In the genomic region with DNA sequence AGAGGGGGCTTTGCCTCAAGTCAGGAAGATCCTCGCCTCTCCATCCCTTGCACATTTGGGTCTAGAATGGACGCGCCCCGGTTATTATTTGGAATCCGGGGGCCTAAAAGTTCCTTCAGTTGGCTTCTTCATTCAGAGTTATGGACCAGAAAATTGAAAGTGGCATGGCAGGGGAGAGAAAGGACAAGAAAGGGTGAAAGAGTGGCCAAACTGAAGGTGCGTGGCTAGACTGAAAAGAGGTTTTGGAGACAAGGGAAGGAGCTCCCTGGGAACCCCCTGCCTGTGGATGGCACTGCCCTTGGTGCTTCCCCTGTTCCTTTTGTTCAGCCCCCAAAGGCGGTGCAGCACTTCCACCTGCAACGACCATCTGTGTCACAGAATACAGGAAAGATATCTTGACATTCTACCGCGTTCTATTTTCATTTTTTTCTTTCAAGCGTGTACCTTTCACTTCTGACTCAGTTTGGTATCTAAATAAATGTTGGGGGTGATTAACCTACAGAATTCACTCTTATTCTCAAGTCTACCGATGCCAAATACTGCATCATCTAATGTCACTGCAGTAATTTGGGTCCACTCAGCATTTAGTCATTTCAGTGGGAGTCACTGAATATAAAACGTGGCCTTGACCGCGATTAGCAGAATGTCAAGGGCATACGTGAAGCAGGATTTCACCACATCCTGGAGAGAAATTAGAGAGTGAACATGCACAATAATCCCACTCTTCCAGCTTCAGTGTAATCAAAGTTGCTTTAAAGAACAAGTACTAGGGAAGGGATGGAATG, we compare ENCODE assay signal across 8 cellular contexts.
DNase-seq lines count a peak whose midpoint lies in the region; ATAC-seq and TF ChIP-seq lines count a peak whose summit lies in the region.

No MANE protein-coding gene starts in this region.

- H3K36me3 ChIP-seq in skeletal muscle satellite cell (ENCODE audit: insufficient read depth, low read length), result no peaks in the 10 kb centered on the region

- CTCF ChIA-PET in activated CD8-positive, alpha-beta memory T cell treated with anti-CD3 and anti-CD28 coated beads, Interleukin-2, amount 10 ng/mL, durations not matched to agents 7 days and 5 days (lab: Charles Lee), result no interaction called here

- H3K36me3 Mint-ChIP-seq in activated CD8-positive, alpha-beta memory T cell treated with anti-CD3 and anti-CD28 coated beads, Interleukin-2, amount 10 ng/mL, durations not matched to agents 7 days and 5 days, result no peaks in the 10 kb centered on the region

- H3K27ac Mint-ChIP-seq in activated CD8-positive, alpha-beta memory T cell treated with anti-CD3 and anti-CD28 coated beads, Interleukin-2, amount 10 ng/mL, durations not matched to agents 7 days and 5 days, result peak overlapping the region; percentile 43

- H3K27me3 ChIP-seq in skeletal muscle satellite cell (ENCODE audit: control insufficient read depth, insufficient read depth, low read length), result no peaks in the 10 kb centered on the region

- no peak for ATAC-seq in activated CD8-positive, alpha-beta memory T cell treated with anti-CD3 and anti-CD28 coated beads, Interleukin-2, amount 10 ng/mL, durations not matched to agents 7 days and 5 days
- no peak for ATAC-seq in HG03354 (IDR thresholded peaks at IDR 0.05; ENCODE audit: poor library complexity, severe bottlenecking, unreplicated experiment)

- DNase-seq in AG10803 (ENCODE audit: low read depth) (peak; percentile 21), HT1080 (ENCODE audit: low read depth) (peak; percentile 81), fibroblast of villous mesenchyme (ENCODE audit: low read depth) (no peak), AG08395 (ENCODE audit: low spot score) (no peak), NOMO-1 treated with DMSO at 0.1 percent for 48 hours (lab: John Stamatoyannopoulos, UW; ENCODE audit: unreplicated experiment) (no peak)
- no peak for DNase-seq in activated CD8-positive, alpha-beta memory T cell treated with anti-CD3 and anti-CD28 coated beads, Interleukin-2, amount 10 ng/mL, durations not matched to agents 7 days and 5 days

- peaks cover 21% of the 10 kb centered on the region for H3K4me1 ChIP-seq in skeletal muscle satellite cell (ENCODE audit: control insufficient read depth, insufficient read depth, low read length)

- peaks cover 13% of the 10 kb centered on the region for H3K4me1 Mint-ChIP-seq in activated CD8-positive, alpha-beta memory T cell treated with anti-CD3 and anti-CD28 coated beads, Interleukin-2, amount 10 ng/mL, durations not matched to agents 7 days and 5 days

- peak overlapping the region; percentile 59 for H3K4me3 Mint-ChIP-seq in activated CD8-positive, alpha-beta memory T cell treated with anti-CD3 and anti-CD28 coated beads, Interleukin-2, amount 10 ng/mL, durations not matched to agents 7 days and 5 days

- H3K9me3 ChIP-seq in skeletal muscle satellite cell (replicated peaks; ENCODE audit: low read length), result no peaks in the 10 kb centered on the region

- H3K27me3 Mint-ChIP-seq in activated CD8-positive, alpha-beta memory T cell treated with anti-CD3 and anti-CD28 coated beads, Interleukin-2, amount 10 ng/mL, durations not matched to agents 7 days and 5 days, result peaks cover 43% of the 10 kb centered on the region

- peak overlapping the region; percentile 77 for H3K9ac ChIP-seq in skeletal muscle satellite cell (ENCODE audit: low read depth, low read length)

- H3K4me3 ChIP-seq in AG10803 (ENCODE audit: low read length), result peak overlapping the region; percentile 69
- H3K4me3 ChIP-seq in fibroblast of villous mesenchyme (ENCODE audit: low read depth, low read length), result peak overlapping the region; percentile 62
- peak overlapping the region; percentile 87 for H3K4me3 ChIP-seq in skeletal muscle satellite cell (ENCODE audit: low read length)

- TF ChIP-seq CTCF in AG10803 (conservative IDR thresholded peaks at IDR 0.05; ENCODE audit: low read length) (no peak), fibroblast of villous mesenchyme (IDR thresholded peaks at IDR 0.05; ENCODE audit: insufficient read depth, low read depth, low read length) (no peak)

- H3K4me2 ChIP-seq in skeletal muscle satellite cell (ENCODE audit: low read length), result peak overlapping the region; percentile 87

- H3K9me3 Mint-ChIP-seq in activated CD8-positive, alpha-beta memory T cell treated with anti-CD3 and anti-CD28 coated beads, Interleukin-2, amount 10 ng/mL, durations not matched to agents 7 days and 5 days (ENCODE audit: low read depth), result no peaks in the 10 kb centered on the region

Comparison
In these comparisons a context has a peak if more than half of its experiments do, and no peak if none do; other contexts are left out.
1. DNase-seq: peak in AG10803 (single experiment) and HT1080 (single experiment); none in activated CD8-positive, alpha-beta memory T cell treated with anti-CD3 and anti-CD28 coated beads, Interleukin-2, amount 10 ng/mL, durations not matched to agents 7 days and 5 days (single experiment), fibroblast of villous mesenchyme (single experiment), AG08395 (single experiment) and NOMO-1 treated with DMSO at 0.1 percent for 48 hours (single experiment).
2. Peak in every context shown above with its lines, with median percentiles within 50 percentile points of each other: H3K4me3 ChIP-seq.